Comparison of ENCODE assay signal across 1 cellular context in the genomic region with DNA sequence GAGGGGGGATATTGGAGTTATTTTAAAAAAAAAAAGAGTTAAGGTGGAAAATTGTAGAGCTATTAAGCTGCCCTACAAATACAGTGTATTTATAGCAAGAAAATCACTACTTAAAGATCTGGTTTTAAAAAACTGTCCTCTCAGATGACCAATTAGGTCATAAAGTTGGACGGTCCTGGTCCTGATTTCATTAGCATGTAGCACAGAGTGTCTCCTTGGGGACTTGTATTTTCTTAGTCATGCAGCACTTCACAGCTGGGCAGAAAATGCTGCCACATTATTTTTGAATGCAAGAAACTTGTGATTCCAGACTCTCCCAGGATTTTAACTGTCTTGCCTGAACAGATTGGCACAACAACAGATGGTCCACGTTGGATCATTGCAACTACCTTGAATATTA.
TF ChIP-seq lines count a peak whose summit lies in the region.

No MANE protein-coding gene starts in this region.

TF ChIP-seq in GM23338, 12 proteins besides CTCF, POLR2A, EP300 and RAD21 (continued from another document):
- TF ChIP-seq, protein P1, sequence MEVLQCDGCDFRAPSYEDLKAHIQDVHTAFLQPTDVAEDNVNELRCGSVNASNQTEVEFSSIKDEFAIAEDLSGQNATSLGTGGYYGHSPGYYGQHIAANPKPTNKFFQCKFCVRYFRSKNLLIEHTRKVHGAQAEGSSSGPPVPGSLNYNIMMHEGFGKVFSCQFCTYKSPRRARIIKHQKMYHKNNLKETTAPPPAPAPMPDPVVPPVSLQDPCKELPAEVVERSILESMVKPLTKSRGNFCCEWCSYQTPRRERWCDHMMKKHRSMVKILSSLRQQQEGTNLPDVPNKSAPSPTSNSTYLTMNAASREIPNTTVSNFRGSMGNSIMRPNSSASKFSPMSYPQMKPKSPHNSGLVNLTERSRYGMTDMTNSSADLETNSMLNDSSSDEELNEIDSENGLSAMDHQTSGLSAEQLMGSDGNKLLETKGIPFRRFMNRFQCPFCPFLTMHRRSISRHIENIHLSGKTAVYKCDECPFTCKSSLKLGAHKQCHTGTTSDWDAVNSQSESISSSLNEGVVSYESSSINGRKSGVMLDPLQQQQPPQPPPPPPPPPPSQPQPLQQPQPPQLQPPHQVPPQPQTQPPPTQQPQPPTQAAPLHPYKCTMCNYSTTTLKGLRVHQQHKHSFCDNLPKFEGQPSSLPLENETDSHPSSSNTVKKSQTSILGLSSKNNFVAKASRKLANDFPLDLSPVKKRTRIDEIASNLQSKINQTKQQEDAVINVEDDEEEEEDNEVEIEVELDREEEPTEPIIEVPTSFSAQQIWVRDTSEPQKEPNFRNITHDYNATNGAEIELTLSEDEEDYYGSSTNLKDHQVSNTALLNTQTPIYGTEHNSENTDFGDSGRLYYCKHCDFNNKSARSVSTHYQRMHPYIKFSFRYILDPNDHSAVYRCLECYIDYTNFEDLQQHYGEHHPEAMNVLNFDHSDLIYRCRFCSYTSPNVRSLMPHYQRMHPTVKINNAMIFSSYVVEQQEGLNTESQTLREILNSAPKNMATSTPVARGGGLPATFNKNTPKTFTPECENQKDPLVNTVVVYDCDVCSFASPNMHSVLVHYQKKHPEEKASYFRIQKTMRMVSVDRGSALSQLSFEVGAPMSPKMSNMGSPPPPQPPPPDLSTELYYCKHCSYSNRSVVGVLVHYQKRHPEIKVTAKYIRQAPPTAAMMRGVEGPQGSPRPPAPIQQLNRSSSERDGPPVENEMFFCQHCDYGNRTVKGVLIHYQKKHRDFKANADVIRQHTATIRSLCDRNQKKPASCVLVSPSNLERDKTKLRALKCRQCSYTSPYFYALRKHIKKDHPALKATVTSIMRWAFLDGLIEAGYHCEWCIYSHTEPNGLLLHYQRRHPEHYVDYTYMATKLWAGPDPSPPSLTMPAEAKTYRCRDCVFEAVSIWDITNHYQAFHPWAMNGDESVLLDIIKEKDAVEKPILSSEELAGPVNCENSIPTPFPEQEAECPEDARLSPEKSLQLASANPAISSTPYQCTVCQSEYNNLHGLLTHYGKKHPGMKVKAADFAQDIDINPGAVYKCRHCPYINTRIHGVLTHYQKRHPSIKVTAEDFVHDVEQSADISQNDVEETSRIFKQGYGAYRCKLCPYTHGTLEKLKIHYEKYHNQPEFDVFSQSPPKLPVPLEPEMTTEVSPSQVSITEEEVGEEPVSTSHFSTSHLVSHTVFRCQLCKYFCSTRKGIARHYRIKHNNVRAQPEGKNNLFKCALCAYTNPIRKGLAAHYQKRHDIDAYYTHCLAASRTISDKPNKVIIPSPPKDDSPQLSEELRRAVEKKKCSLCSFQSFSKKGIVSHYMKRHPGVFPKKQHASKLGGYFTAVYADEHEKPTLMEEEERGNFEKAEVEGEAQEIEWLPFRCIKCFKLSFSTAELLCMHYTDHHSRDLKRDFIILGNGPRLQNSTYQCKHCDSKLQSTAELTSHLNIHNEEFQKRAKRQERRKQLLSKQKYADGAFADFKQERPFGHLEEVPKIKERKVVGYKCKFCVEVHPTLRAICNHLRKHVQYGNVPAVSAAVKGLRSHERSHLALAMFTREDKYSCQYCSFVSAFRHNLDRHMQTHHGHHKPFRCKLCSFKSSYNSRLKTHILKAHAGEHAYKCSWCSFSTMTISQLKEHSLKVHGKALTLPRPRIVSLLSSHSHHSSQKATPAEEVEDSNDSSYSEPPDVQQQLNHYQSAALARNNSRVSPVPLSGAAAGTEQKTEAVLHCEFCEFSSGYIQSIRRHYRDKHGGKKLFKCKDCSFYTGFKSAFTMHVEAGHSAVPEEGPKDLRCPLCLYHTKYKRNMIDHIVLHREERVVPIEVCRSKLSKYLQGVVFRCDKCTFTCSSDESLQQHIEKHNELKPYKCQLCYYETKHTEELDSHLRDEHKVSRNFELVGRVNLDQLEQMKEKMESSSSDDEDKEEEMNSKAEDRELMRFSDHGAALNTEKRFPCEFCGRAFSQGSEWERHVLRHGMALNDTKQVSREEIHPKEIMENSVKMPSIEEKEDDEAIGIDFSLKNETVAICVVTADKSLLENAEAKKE (CRISPR knock-in tag; IDR thresholded peaks at IDR 0.05), result no peak
- TF ChIP-seq CREB1 (CRISPR knock-in tag; IDR thresholded peaks at IDR 0.05; ENCODE audit: low read depth) (no peak), EZH2 (IDR thresholded peaks at IDR 0.05; ENCODE audit: low read depth, unreplicated experiment) (no peak), EZH2phosphoT487 (IDR thresholded peaks at IDR 0.05; ENCODE audit: unreplicated experiment) (no peak), POLR2AphosphoS5 (IDR thresholded peaks at IDR 0.05; ENCODE audit: low read depth) (no peak)
- TF ChIP-seq, protein P2, sequence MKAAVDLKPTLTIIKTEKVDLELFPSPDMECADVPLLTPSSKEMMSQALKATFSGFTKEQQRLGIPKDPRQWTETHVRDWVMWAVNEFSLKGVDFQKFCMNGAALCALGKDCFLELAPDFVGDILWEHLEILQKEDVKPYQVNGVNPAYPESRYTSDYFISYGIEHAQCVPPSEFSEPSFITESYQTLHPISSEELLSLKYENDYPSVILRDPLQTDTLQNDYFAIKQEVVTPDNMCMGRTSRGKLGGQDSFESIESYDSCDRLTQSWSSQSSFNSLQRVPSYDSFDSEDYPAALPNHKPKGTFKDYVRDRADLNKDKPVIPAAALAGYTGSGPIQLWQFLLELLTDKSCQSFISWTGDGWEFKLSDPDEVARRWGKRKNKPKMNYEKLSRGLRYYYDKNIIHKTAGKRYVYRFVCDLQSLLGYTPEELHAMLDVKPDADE (IDR thresholded peaks at IDR 0.05), result no peak
- TF ChIP-seq, protein P3, sequence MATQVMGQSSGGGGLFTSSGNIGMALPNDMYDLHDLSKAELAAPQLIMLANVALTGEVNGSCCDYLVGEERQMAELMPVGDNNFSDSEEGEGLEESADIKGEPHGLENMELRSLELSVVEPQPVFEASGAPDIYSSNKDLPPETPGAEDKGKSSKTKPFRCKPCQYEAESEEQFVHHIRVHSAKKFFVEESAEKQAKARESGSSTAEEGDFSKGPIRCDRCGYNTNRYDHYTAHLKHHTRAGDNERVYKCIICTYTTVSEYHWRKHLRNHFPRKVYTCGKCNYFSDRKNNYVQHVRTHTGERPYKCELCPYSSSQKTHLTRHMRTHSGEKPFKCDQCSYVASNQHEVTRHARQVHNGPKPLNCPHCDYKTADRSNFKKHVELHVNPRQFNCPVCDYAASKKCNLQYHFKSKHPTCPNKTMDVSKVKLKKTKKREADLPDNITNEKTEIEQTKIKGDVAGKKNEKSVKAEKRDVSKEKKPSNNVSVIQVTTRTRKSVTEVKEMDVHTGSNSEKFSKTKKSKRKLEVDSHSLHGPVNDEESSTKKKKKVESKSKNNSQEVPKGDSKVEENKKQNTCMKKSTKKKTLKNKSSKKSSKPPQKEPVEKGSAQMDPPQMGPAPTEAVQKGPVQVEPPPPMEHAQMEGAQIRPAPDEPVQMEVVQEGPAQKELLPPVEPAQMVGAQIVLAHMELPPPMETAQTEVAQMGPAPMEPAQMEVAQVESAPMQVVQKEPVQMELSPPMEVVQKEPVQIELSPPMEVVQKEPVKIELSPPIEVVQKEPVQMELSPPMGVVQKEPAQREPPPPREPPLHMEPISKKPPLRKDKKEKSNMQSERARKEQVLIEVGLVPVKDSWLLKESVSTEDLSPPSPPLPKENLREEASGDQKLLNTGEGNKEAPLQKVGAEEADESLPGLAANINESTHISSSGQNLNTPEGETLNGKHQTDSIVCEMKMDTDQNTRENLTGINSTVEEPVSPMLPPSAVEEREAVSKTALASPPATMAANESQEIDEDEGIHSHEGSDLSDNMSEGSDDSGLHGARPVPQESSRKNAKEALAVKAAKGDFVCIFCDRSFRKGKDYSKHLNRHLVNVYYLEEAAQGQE (IDR thresholded peaks at IDR 0.05; ENCODE audit: unreplicated experiment), result no peak
